ENCODE assay signal across 18 cellular contexts in the genomic region with DNA sequence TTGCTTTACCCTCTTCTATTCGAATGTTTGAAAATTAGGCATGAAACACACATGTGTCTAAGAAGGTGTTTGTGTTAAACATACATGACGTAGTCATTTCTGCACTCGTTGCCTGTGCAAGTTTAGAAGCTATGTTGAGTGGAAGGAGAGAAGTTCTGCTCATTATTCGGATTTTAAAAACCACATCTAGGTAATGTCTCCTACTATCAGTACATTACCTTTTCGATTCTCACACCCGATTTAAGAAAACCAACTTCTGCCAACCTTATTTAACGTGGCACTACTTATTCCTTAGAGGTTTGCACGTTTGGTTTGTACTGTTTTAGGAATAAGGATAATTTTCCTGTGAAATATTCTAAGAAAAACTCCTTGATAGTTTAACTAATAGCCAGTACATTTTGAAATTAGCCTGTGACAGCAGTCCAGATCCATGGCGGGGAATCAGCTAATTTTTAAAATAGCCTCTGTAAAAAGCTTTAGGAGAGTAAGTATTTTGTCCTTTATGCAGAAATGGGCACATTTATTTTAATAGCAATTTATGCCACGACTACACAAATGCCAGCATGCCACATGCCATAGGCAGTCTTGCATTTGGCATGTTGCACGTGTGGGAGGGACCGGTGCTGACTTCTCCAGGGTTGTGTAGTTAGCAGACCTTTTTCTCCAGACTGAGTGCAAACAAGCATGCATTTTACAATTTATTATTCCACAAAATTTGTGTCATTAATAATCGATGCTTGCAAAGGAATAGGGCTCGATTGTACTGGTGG. TPM values are rescaled to one million over a fixed set of nuclear protein-coding genes. Genes with fewer than 3 reads are reported as not detected.
DNase-seq lines count a peak whose midpoint lies in the region; ATAC-seq, FAIRE-seq and TF ChIP-seq lines count a peak whose summit lies in the region.
"Had no signal": no experiment of that assay in that cellular context is flagged by ENCODE, and none has a peak within 500 bp of the region (broad histone marks: within the 10 kb centered on the region; RNA-seq: fewer than 3 reads in every experiment).

No MANE protein-coding gene starts in this region.

- H3K36me3 ChIP-seq in HUES48 (ENCODE audit: control insufficient read depth, insufficient read depth, low read length) (no peaks in the 10 kb centered on the region), kidney (ENCODE audit: control insufficient read depth in 1 of 2, insufficient read depth in 2 of 2, low read length in 2 of 2) (no peaks in the 10 kb centered on the region), smooth muscle cell (ENCODE audit: low read depth) (no peaks in the 10 kb centered on the region)
- H3K36me3 ChIP-seq: gastrocnemius medialis had no signal

- peaks cover 0 to 8% (median 5%) of the 10 kb centered on the region in 5 experiments for H3K9me3 Mint-ChIP-seq in brain
- H3K9me3 Mint-ChIP-seq in activated naive CD8-positive, alpha-beta T cell treated with anti-CD3 and anti-CD28 coated beads, Interleukin-2, amount 50 U/mL, for 24 hours: no peaks in the 10 kb centered on the region
- H3K9me3 Mint-ChIP-seq: activated T-helper 1 cell treated with anti-CD3 and anti-CD28 coated beads, Interleukin-12 subunit alpha, Interleukin-12 subunit beta, Interleukin-2, Interleukin-4 antibody, amounts not matched to agents 30 ng/mL and 10 ng/mL and 1 ng/mL, durations not matched to agents 14 hours and 24 hours and 36 hours; stimulated activated naive CD8-positive, alpha-beta T cell treated with anti-CD3 and anti-CD28 coated beads, Interleukin-15, Interleukin-2, amounts not matched to agents 100 ng/mL and 50 ng/mL, for 24 hours had no signal

- no peak overlapping the region for H2AFZ ChIP-seq in smooth muscle cell (ENCODE audit: low read depth)

- peaks cover 16% of the 10 kb centered on the region for H3K4me1 Mint-ChIP-seq in brain
- H3K4me1 Mint-ChIP-seq in activated naive CD8-positive, alpha-beta T cell treated with anti-CD3 and anti-CD28 coated beads, Interleukin-2, amount 50 U/mL, for 24 hours: peaks cover 20% of the 10 kb centered on the region

- TF ChIP-seq CTCF in brain (conservative IDR thresholded peaks at IDR 0.05): no peak
- TF ChIP-seq CTCF in kidney (IDR thresholded peaks at IDR 0.05; ENCODE audit: borderline replicate concordance, extremely low read depth, insufficient read depth): no peak
- no peak for TF ChIP-seq CTCF in smooth muscle cell (IDR thresholded peaks at IDR 0.05; ENCODE audit: borderline replicate concordance, insufficient read depth, poor library complexity, severe bottlenecking)

- no peaks in the 10 kb centered on the region for H3K36me3 Mint-ChIP-seq in brain
- peaks cover 4% of the 10 kb centered on the region for H3K36me3 Mint-ChIP-seq in activated naive CD8-positive, alpha-beta T cell treated with anti-CD3 and anti-CD28 coated beads, Interleukin-2, amount 50 U/mL, for 24 hours (ENCODE audit: low read depth)

- H3K4me2 ChIP-seq in smooth muscle cell: peak overlapping the region; percentile 67
- H3K4me2 ChIP-seq: KMS-11 had no signal

- peak; percentile 31 for DNase-seq in kidney
- no peak for DNase-seq in smooth muscle cell (lab: John Stamatoyannopoulos, UW; ENCODE audit: unreplicated experiment)
- no peak for DNase-seq in stimulated activated CD4-positive, alpha-beta T cell treated with anti-CD3 and anti-CD28 coated beads, Interleukin-4, amount 100 ng/mL, for 1 hour
- no peak for DNase-seq in activated naive CD8-positive, alpha-beta T cell treated with anti-CD3 and anti-CD28 coated beads, Interleukin-2, amount 50 U/mL, for 24 hours
- no peak for DNase-seq in HT-29 (ENCODE audit: low spot score)
- DNase-seq: activated CD8-positive, alpha-beta memory T cell treated with anti-CD3 and anti-CD28 coated beads for 24 hours; Caco-2; gastrocnemius medialis; NCI-H1105 treated with DMSO at 0.1 percent for 48 hours; NCI-H2171; NCI-H748 treated with DMSO at 0.1 percent for 48 hours; PC-3 had no signal

- H3K9me3 ChIP-seq in HUES48 (ENCODE audit: control insufficient read depth, insufficient read depth, low read length) (no peaks in the 10 kb centered on the region), kidney (ENCODE audit: control insufficient read depth in 1 of 2, low read length in 2 of 2) (no peaks in the 10 kb centered on the region), smooth muscle cell (replicated peaks; ENCODE audit: low read depth) (no peaks in the 10 kb centered on the region)
- H3K9me3 ChIP-seq: Caco-2, gastrocnemius medialis had no signal

- H3F3A ChIP-seq in smooth muscle cell (ENCODE audit: low read depth): no peaks in the 10 kb centered on the region

- H3K4me3 ChIP-seq in HUES48 (ENCODE audit: low read depth, low read length) (peak overlapping the region; percentile 31; the same call in 1 of the 2 replicates), kidney (ENCODE audit: low read length in 2 of 2) (peak overlapping the region in 1 of 2 donors; percentile 48), smooth muscle cell (no peak overlapping the region)
- H3K4me3 ChIP-seq: gastrocnemius medialis had no signal

- H3K9ac ChIP-seq in HUES48 (ENCODE audit: low read depth, low read length): no peak overlapping the region
- H3K9ac ChIP-seq in kidney (ENCODE audit: low read length in 2 of 2): peak overlapping the region in 1 of 2 donors; percentile 59
- no peak overlapping the region for H3K9ac ChIP-seq in smooth muscle cell (ENCODE audit: low read depth)
- H3K9ac ChIP-seq: KMS-11 had no signal

- H3K27ac ChIP-seq in HUES48 (ENCODE audit: low read depth, low read length) (no peak overlapping the region), kidney (ENCODE audit: low read depth in 2 of 2, low read length in 2 of 2) (peak overlapping the region; percentile 32 to 55), smooth muscle cell (ENCODE audit: low read depth) (no peak overlapping the region)
- H3K27ac ChIP-seq: gastrocnemius medialis, KMS-11 had no signal

- peaks cover 95% of the 10 kb centered on the region for H3K27me3 Mint-ChIP-seq in brain
- peaks cover 60% of the 10 kb centered on the region for H3K27me3 Mint-ChIP-seq in activated naive CD8-positive, alpha-beta T cell treated with anti-CD3 and anti-CD28 coated beads, Interleukin-2, amount 50 U/mL, for 24 hours

- no peaks in the 10 kb centered on the region for H3K79me2 ChIP-seq in smooth muscle cell (ENCODE audit: low read depth)

- no peak for ATAC-seq in activated naive CD8-positive, alpha-beta T cell treated with anti-CD3 and anti-CD28 coated beads, Interleukin-2, amount 50 U/mL, for 24 hours
- ATAC-seq in GM18520 (IDR thresholded peaks at IDR 0.05; ENCODE audit: unreplicated experiment): no peak
- ATAC-seq: gastrocnemius medialis, PC-3 had no signal

- H3K4me3 Mint-ChIP-seq in brain: peak overlapping the region in 3 of 5 experiments; percentile 33 to 51 (median 40)
- no peak overlapping the region for H3K4me3 Mint-ChIP-seq in activated naive CD8-positive, alpha-beta T cell treated with anti-CD3 and anti-CD28 coated beads, Interleukin-2, amount 50 U/mL, for 24 hours
- H3K4me3 Mint-ChIP-seq: activated T-helper 1 cell treated with anti-CD3 and anti-CD28 coated beads, Interleukin-12 subunit alpha, Interleukin-12 subunit beta, Interleukin-2, Interleukin-4 antibody, amounts not matched to agents 30 ng/mL and 10 ng/mL and 1 ng/mL, durations not matched to agents 14 hours and 24 hours and 36 hours; stimulated activated naive CD8-positive, alpha-beta T cell treated with anti-CD3 and anti-CD28 coated beads, Interleukin-15, Interleukin-2, amounts not matched to agents 100 ng/mL and 50 ng/mL, for 24 hours had no signal

- intact Hi-C loops in kidney (cut with DNase I): no loop called here

- H3K27ac Mint-ChIP-seq in brain: no peak overlapping the region
- H3K27ac Mint-ChIP-seq in activated naive CD8-positive, alpha-beta T cell treated with anti-CD3 and anti-CD28 coated beads, Interleukin-2, amount 50 U/mL, for 24 hours: no peak overlapping the region
- H3K27ac Mint-ChIP-seq: activated T-helper 1 cell treated with anti-CD3 and anti-CD28 coated beads, Interleukin-12 subunit alpha, Interleukin-12 subunit beta, Interleukin-2, Interleukin-4 antibody, amounts not matched to agents 30 ng/mL and 10 ng/mL and 1 ng/mL, durations not matched to agents 14 hours and 24 hours and 36 hours; stimulated activated naive CD8-positive, alpha-beta T cell treated with anti-CD3 and anti-CD28 coated beads, Interleukin-15, Interleukin-2, amounts not matched to agents 100 ng/mL and 50 ng/mL, for 24 hours had no signal

- peaks cover 3% of the 10 kb centered on the region; the same call in 1 of the 2 replicates for H3K4me1 ChIP-seq in HUES48 (ENCODE audit: control insufficient read depth, insufficient read depth, low read length)
- H3K4me1 ChIP-seq in kidney (ENCODE audit: control insufficient read depth in 1 of 2, insufficient read depth in 1 of 2, low read depth in 1 of 2, low read length in 2 of 2): peaks cover 0 to 2% of the 10 kb centered on the region in 2 donors
- H3K4me1 ChIP-seq in smooth muscle cell (ENCODE audit: low read depth): peaks cover 17% of the 10 kb centered on the region

- 38% methylated on average over 14 of the region's 14 CpGs for whole genome bisulfite sequencing in smooth muscle cell (ENCODE audit: low lambda C conversion rate)

- no peak for FAIRE-seq in kidney (lab: Jason Lieb, UNC)

- peaks cover 100% of the 10 kb centered on the region for H3K27me3 ChIP-seq in HUES48 (ENCODE audit: control insufficient read depth, insufficient read depth, low read length)
- peaks cover 99% of the 10 kb centered on the region for H3K27me3 ChIP-seq in smooth muscle cell (ENCODE audit: low read depth)

- peaks cover 10% of the 10 kb centered on the region for H4K20me1 ChIP-seq in smooth muscle cell (ENCODE audit: low read depth)

RNA-seq across cellular contexts. Expression of gene FOXC1, which starts 6.1 kb away (rescaled TPM):
- polyA plus RNA-seq in brain (ENCODE audit: insufficient read depth, low read depth, low replicate concordance) (7.9 TPM), kidney (ENCODE audit: insufficient read depth, low read depth, low replicate concordance) (18.0 TPM), smooth muscle cell (0.10 and 0.40 TPM in 2 replicates)
- total RNA-seq in kidney (58.5 TPM), smooth muscle cell (0.58 and 1.4 TPM in 2 replicates)
- total RNA-seq in HT-29 (2014; rRNA removed; shearing (Covaris generic)): 12.5 and 13.9 TPM in 2 replicates

Comparison
In these comparisons a context has a peak if more than half of its experiments do, and no peak if none do; other contexts are left out.
1. H3K27ac ChIP-seq: peak in kidney (2 of 2); none in HUES48 (single experiment) and smooth muscle cell (single experiment).